21 cellular contexts compared by ENCODE assay signal in genomic region chr7:120959929-120960484, GRCh38. TPM values are rescaled to one million over a fixed set of nuclear protein-coding genes. Genes with fewer than 3 reads are reported as not detected.
"Had no signal": no experiment of that assay in that cellular context is flagged by ENCODE, and none has a peak within 500 bp of the region (broad histone marks: within the 10 kb centered on the region; RNA-seq: fewer than 3 reads in every experiment).

No MANE protein-coding gene starts in this region.

- H3K4me3 Mint-ChIP-seq: activated T-cell treated with anti-CD3 and anti-CD28 coated beads, Interleukin-2, amount 50 U/mL, for 72 hours; memory B cell; stimulated activated effector memory CD8-positive, alpha-beta T cell treated with anti-CD3 and anti-CD28 coated beads, Interleukin-12 subunit alpha, Interleukin-12 subunit beta, amount 100 ng/mL, for 72 hours; T-helper 2 cell treated with Interferon-gamma antibody and Interleukin-4, amounts not matched to agents 5 μg/mL and 100 μg/mL, for 36 hours had no signal

- DNase-seq: activated CD4-positive, alpha-beta T cell treated with anti-CD3 and anti-CD28 coated beads for 1 hour; activated CD4-positive, alpha-beta T cell treated with anti-CD3 and anti-CD28 coated beads, Interleukin-2, amount 50 U/mL, for 1 hour; activated CD8-positive, alpha-beta memory T cell treated with anti-CD3 and anti-CD28 coated beads for 24 hours; activated CD8-positive, alpha-beta memory T cell treated with anti-CD3 and anti-CD28 coated beads, Interleukin-2, amount 50 U/mL, for 4 hours; activated effector memory CD4-positive, alpha-beta T cell treated with anti-CD3 and anti-CD28 coated beads, Interleukin-2, amount 50 U/mL, for 16 hours; activated naive CD4-positive, alpha-beta T cell treated with anti-CD3 and anti-CD28 coated beads, Interleukin-2, amount 50 U/mL, for 16 hours; activated T-cell treated with anti-CD3 and anti-CD28 coated beads, Interleukin-2, amount 50 U/mL, for 72 hours; anterior cingulate cortex; body of pancreas; effector CD4-positive, alpha-beta T cell; foreskin keratinocyte; small intestine; stimulated activated CD4-positive, alpha-beta T cell treated with anti-CD3 and anti-CD28 coated beads, Interleukin-2, amount 100 ng/mL, for 24 hours; transverse colon had no signal

- H3K27ac ChIP-seq: body of pancreas, cardiac muscle cell, foreskin keratinocyte, transverse colon, VCaP had no signal

- H3K9me3 Mint-ChIP-seq: activated T-cell treated with anti-CD3 and anti-CD28 coated beads, Interleukin-2, amount 50 U/mL, for 72 hours; memory B cell; stimulated activated effector memory CD8-positive, alpha-beta T cell treated with anti-CD3 and anti-CD28 coated beads, Interleukin-12 subunit alpha, Interleukin-12 subunit beta, amount 100 ng/mL, for 72 hours; T-helper 2 cell treated with Interferon-gamma antibody and Interleukin-4, amounts not matched to agents 5 μg/mL and 100 μg/mL, for 36 hours had no signal

- H3K4me3 ChIP-seq: body of pancreas, cardiac muscle cell, transverse colon had no signal

- H3K27me3 ChIP-seq: body of pancreas, cardiac muscle cell, foreskin keratinocyte, transverse colon had no signal

- H3K27me3 Mint-ChIP-seq: memory B cell had no signal

- ATAC-seq: activated T-cell treated with anti-CD3 and anti-CD28 coated beads, Interleukin-2, amount 50 U/mL, for 72 hours; body of pancreas; foreskin keratinocyte; sciatic nerve; stimulated activated effector memory CD8-positive, alpha-beta T cell treated with anti-CD3 and anti-CD28 coated beads, Interleukin-12 subunit alpha, Interleukin-12 subunit beta, amount 100 ng/mL, for 72 hours had no signal

- H3K9me3 ChIP-seq: body of pancreas, transverse colon had no signal

- H3K4me1 ChIP-seq: body of pancreas, foreskin keratinocyte had no signal

- H3K27ac Mint-ChIP-seq: T-helper 2 cell treated with Interferon-gamma antibody and Interleukin-4, amounts not matched to agents 5 μg/mL and 100 μg/mL, for 36 hours had no signal

RNA-seq across cellular contexts. Expression of gene CPED1, which starts 28.5 kb away (rescaled TPM):
- total RNA-seq: activated T-cell treated with anti-CD3 and anti-CD28 coated beads, Interleukin-2, amount 50 U/mL, for 72 hours had no signal
- polyA plus RNA-seq: neural cell had no signal
